ENCODE assay signal across 10 cellular contexts in genomic region chr1:93749894-93750301, GRCh38.
A peak's percentile ranks its signal among the peaks of the same experiment; 100 is the strongest.
DNase-seq lines count a peak whose midpoint lies in the region; ATAC-seq and TF ChIP-seq lines count a peak whose summit lies in the region.
"Had no signal": no experiment of that assay in that cellular context is flagged by ENCODE, and none has a peak within 500 bp of the region (broad histone marks: within the 10 kb centered on the region; RNA-seq: fewer than 3 reads in every experiment).

No MANE protein-coding gene starts in this region.

- H3K4me1 ChIP-seq in HEK293 (ENCODE audit: control insufficient read depth, insufficient read depth, low read length) (0 out of 2 replicates have a peak, but pooled peaks cover 2% of the 10 kb centered on the region), mesenchymal stem cell (ENCODE audit: control insufficient read depth, insufficient read depth, low read depth, low read length) (peaks cover 2% of the 10 kb centered on the region)
- H3K4me1 ChIP-seq: pancreas had no signal

- H3K79me1 ChIP-seq in mesenchymal stem cell (replicated peaks; ENCODE audit: low read length, poor library complexity, severe bottlenecking): no peaks in the 10 kb centered on the region

- H3K27me3 Mint-ChIP-seq in memory B cell: no peaks in the 10 kb centered on the region

- H2AFZ ChIP-seq in mesenchymal stem cell (ENCODE audit: low read depth, low read length): no peak overlapping the region

- H4K91ac ChIP-seq in mesenchymal stem cell (ENCODE audit: low read length): no peak overlapping the region

- no peaks in the 10 kb centered on the region for H3K36me3 ChIP-seq in HEK293 (ENCODE audit: control insufficient read depth in 2 of 2, insufficient read depth in 1 of 2, low read length in 2 of 2)
- no peaks in the 10 kb centered on the region for H3K36me3 ChIP-seq in WERI-Rb-1
- no peaks in the 10 kb centered on the region for H3K36me3 ChIP-seq in mesenchymal stem cell (ENCODE audit: control insufficient read depth in 1 of 2, insufficient read depth in 2 of 2, low read depth in 1 of 2, low read length in 2 of 2)
- H3K36me3 ChIP-seq: pancreas had no signal

- H3K4me3 ChIP-seq in HEK293 (ENCODE audit: low read depth, low read length): no peak overlapping the region
- no peak overlapping the region for H3K4me3 ChIP-seq in WERI-Rb-1 (ENCODE audit: low read depth, low read length)
- H3K4me3 ChIP-seq in mesenchymal stem cell (ENCODE audit: insufficient read depth in 1 of 2, low read depth in 1 of 2, low read length in 2 of 2): no peak overlapping the region
- H3K4me3 ChIP-seq: pancreas had no signal

- H3K4ac ChIP-seq in mesenchymal stem cell (ENCODE audit: low read depth in 1 of 2, low read length in 2 of 2): no peak overlapping the region

- H2BK15ac ChIP-seq in mesenchymal stem cell (ENCODE audit: low read depth, poor library complexity, severe bottlenecking): no peak overlapping the region

- H3K9me3 ChIP-seq in HEK293 (ENCODE audit: control insufficient read depth, insufficient read depth, low read depth, low read length): no peaks in the 10 kb centered on the region
- peaks cover 2% of the 10 kb centered on the region for H3K9me3 ChIP-seq in WERI-Rb-1 (ENCODE audit: severe bottlenecking)
- peaks cover 9% of the 10 kb centered on the region for H3K9me3 ChIP-seq in mesenchymal stem cell (ENCODE audit: control insufficient read depth, low read length)
- H3K9me3 ChIP-seq: pancreas had no signal

- WGBS in mesenchymal stem cell: 63% methylated on average over 2 of the region's 2 CpGs

- H3K27ac Mint-ChIP-seq in memory B cell: peak overlapping the region; percentile 92

- peak; percentile 59 for ATAC-seq in memory B cell (ENCODE audit: low read depth)

- H3K18ac ChIP-seq in mesenchymal stem cell (ENCODE audit: low read depth in 1 of 2, low read length in 2 of 2): no peak overlapping the region

- TF ChIP-seq CTCF in HEK293 (tag by site-specific recombination; IDR thresholded peaks at IDR 0.05) (no peak), WERI-Rb-1 (IDR thresholded peaks at IDR 0.05; ENCODE audit: low read depth, low read length) (peak; percentile 45)

- H2BK12ac ChIP-seq in mesenchymal stem cell (ENCODE audit: low read length in 2 of 2): no peak overlapping the region

- peaks cover 26% of the 10 kb centered on the region for H3K4me1 Mint-ChIP-seq in memory B cell

- CTCF ChIA-PET in HEK293 (lab: Yijun Ruan, JAX): interaction anchor here (0.6 to 1.5 kb wide), 7 partner anchors 14 to 328 kb away, joined by 3 to 6 read pairs (median 3); no protein-coding TSS in a partner anchor

- no peak overlapping the region for H4K8ac ChIP-seq in mesenchymal stem cell (ENCODE audit: low read length)

- H3K27ac ChIP-seq in HEK293 (ENCODE audit: extremely low read depth, low read depth, low read length) (no peak overlapping the region), WERI-Rb-1 (no peak overlapping the region), mesenchymal stem cell (ENCODE audit: low read length, poor library complexity, severe bottlenecking) (no peak overlapping the region)
- H3K27ac ChIP-seq: pancreas had no signal

- peaks cover 8% of the 10 kb centered on the region for H3K9me3 Mint-ChIP-seq in memory B cell

- peaks cover 5% of the 10 kb centered on the region for H3K36me3 Mint-ChIP-seq in memory B cell

- no peak overlapping the region for H3K4me2 ChIP-seq in mesenchymal stem cell (ENCODE audit: low read length, poor library complexity, severe bottlenecking)

- H3K9ac ChIP-seq in mesenchymal stem cell (ENCODE audit: low read length): no peak overlapping the region

- H2BK5ac ChIP-seq in mesenchymal stem cell (ENCODE audit: low read depth, low read length, poor library complexity, severe bottlenecking): no peak overlapping the region

- DNase-seq in Daoy (ENCODE audit: low read depth) (peak; percentile 58), WERI-Rb-1 (no peak), memory B cell (ENCODE audit: low spot score in 2 of 2) (peak; percentile 32 to 52), NCI-H1092 treated with DMSO at 0.1 percent for 48 hours (lab: John Stamatoyannopoulos, UW) (no peak), HCEC 1CT (no peak), NCI-H1930 (lab: John Stamatoyannopoulos, UW) (no peak), mesenchymal stem cell (no peak)
- DNase-seq: effector memory CD4-positive, alpha-beta T cell; pancreas had no signal

- H3K27me3 ChIP-seq in WERI-Rb-1 (ENCODE audit: insufficient read depth, low read depth, severe bottlenecking) (no peaks in the 10 kb centered on the region), mesenchymal stem cell (ENCODE audit: control insufficient read depth in 1 of 2, insufficient read depth in 1 of 2, low read length in 2 of 2) (no peaks in the 10 kb centered on the region)
- H3K27me3 ChIP-seq: pancreas had no signal

- H2AK5ac ChIP-seq in mesenchymal stem cell (ENCODE audit: low read length, severe bottlenecking): no peak overlapping the region

- H3K14ac ChIP-seq in mesenchymal stem cell (ENCODE audit: low read length in 2 of 2): no peak overlapping the region

- H2BK120ac ChIP-seq in mesenchymal stem cell (ENCODE audit: low read depth, low read length): no peak overlapping the region

- peak overlapping the region; percentile 54 for H3K4me3 Mint-ChIP-seq in memory B cell

- POLR2A ChIA-PET in HEK293 (lab: Yijun Ruan, JAX): interaction anchor here (0.7 kb wide), 1 partner anchor 32 kb away, joined by 8 read pairs; no protein-coding TSS in a partner anchor

- no peak overlapping the region for H3K23ac ChIP-seq in mesenchymal stem cell (ENCODE audit: low read length in 2 of 2)

TF ChIP-seq in HEK293, 187 proteins besides CTCF, POLR2A, EP300 and RAD21:
- no peak for TF ChIP-seq ZBTB48 (tag by site-specific recombination; IDR thresholded peaks at IDR 0.05)
- peak; percentile 38; the same call in 1 of the 2 replicates for TF ChIP-seq ZNF335 (tag by site-specific recombination; conservative IDR thresholded peaks at IDR 0.05)

Comparison
In these comparisons a context has a peak if more than half of its experiments do, and no peak if none do; other contexts are left out.
1. DNase-seq: peak in Daoy (single experiment) and memory B cell (2 of 2); none in WERI-Rb-1 (single experiment), NCI-H1092 treated with DMSO at 0.1 percent for 48 hours (single experiment), HCEC 1CT (single experiment), NCI-H1930 (0 of 2) and mesenchymal stem cell (single experiment).